1 cellular context compared by ENCODE assay signal in the genomic region with DNA sequence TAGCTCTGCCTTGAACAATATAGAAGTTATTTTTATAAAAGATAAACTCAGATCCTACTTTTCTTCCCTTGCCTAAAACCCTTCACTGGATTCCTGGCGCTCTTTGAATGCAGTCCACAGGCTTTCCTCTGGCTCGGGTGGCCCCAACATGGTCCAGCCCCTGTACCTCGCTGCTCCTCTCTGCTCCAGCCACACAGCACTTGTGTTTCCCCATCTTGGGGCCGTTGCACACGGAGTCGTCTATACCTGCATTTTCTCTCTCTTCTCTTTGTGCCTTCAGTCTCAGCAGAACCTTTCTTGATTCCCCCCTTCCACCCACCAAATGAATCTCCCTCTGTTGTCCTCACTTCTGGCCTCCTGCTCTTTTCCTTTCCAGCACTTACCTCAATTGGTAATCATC.
TF ChIP-seq lines count a peak whose summit lies in the region.

No MANE protein-coding gene starts in this region.

TF ChIP-seq in HepG2, 621 proteins besides CTCF, POLR2A, EP300 and RAD21:
- TF ChIP-seq ZNF496 (CRISPR knock-in tag; IDR thresholded peaks at IDR 0.05; ENCODE audit: insufficient replicate concordance) (no peak), PHB2 (IDR thresholded peaks at IDR 0.05; ENCODE audit: partially characterized antibody) (no peak), CENPT (CRISPR knock-in tag; IDR thresholded peaks at IDR 0.05; ENCODE audit: low read depth) (no peak), HNRNPLL (IDR thresholded peaks at IDR 0.05; ENCODE audit: low read depth, low read length, poor library complexity, severe bottlenecking) (no peak), ZBTB7B (CRISPR knock-in tag; IDR thresholded peaks at IDR 0.05) (no peak), ZSCAN22 (CRISPR knock-in tag; IDR thresholded peaks at IDR 0.05) (no peak), ZNF253 (CRISPR knock-in tag; IDR thresholded peaks at IDR 0.05; ENCODE audit: borderline replicate concordance) (no peak)
